27 cellular contexts compared by ENCODE assay signal in the genomic region with DNA sequence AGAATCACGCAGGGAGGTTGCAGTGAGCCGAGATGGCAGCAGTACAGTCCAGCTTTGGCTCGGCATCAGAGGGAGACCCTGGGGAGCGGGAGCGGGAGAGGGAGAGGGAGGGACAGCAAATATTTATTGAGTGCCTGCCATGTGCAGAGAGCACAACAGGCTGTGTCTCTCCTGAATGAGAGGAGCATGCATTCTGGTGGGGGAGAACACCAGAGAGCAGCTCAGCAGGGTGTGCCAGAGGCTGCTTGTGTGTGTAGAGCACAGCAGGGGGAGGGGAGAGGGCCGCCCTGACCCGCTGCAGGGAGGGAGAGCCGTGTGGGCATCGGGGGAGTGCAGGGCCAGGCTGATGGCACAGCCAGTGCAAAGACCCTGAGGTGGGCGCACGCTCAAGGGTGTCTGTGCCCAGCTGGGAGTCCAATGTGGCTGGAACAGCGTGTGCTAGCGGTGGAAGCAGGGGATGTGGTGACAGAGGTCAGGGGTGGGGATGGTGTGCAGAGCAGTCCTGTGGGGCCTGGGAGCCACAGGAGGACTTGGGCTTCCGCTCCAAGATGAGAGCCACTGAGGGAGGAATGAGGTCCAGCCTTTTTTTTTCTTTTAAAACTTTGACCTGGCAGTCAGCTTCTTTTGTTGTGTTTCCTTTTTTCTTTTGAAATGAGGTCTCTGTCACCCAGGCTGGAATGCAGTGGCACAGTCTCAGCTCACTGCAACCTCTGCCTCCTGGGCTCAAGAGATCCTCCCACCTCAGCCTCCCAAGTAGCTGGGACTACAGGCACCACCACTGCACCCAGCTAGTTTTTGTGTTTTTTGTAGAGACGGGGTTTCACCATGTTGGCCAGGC. TPM values are rescaled to one million over a fixed set of nuclear protein-coding genes. Genes with fewer than 3 reads are reported as not detected.
A peak's percentile ranks its signal among the peaks of the same experiment; 100 is the strongest.
DNase-seq lines count a peak whose midpoint lies in the region; ATAC-seq and TF ChIP-seq lines count a peak whose summit lies in the region.
"Had no signal": no experiment of that assay in that cellular context is flagged by ENCODE, and none has a peak within 500 bp of the region (broad histone marks: within the 10 kb centered on the region; RNA-seq: fewer than 3 reads in every experiment).

No MANE protein-coding gene starts in this region.

- peak; percentile 17 for ATAC-seq in left ventricle myocardium superior
- ATAC-seq in upper lobe of right lung = peak; percentile 24
- ATAC-seq in GM19463 (IDR thresholded peaks at IDR 0.05; ENCODE audit: unreplicated experiment) = no peak
- ATAC-seq: activated CD8-positive, alpha-beta memory T cell treated with anti-CD3 and anti-CD28 coated beads, Interleukin-2, amount 10 ng/mL, durations not matched to agents 7 days and 5 days had no signal

- no peaks in the 10 kb centered on the region for H3K4me1 ChIP-seq in upper lobe of right lung
- H3K4me1 ChIP-seq: heart right ventricle had no signal

- no peaks in the 10 kb centered on the region for H3K9me3 ChIP-seq in upper lobe of right lung
- H3K9me3 ChIP-seq: heart right ventricle, thoracic aorta had no signal

- H3K36me3 ChIP-seq in upper lobe of right lung = peaks cover 47% of the 10 kb centered on the region

- H3K9me3 Mint-ChIP-seq in immature natural killer cell (no peaks in the 10 kb centered on the region), type B pancreatic cell (no peaks in the 10 kb centered on the region)
- H3K9me3 Mint-ChIP-seq: activated T-helper 1 cell treated with anti-CD3 and anti-CD28 coated beads, Interleukin-12 subunit alpha, Interleukin-12 subunit beta, Interleukin-2, Interleukin-4 antibody, amounts not matched to agents 30 ng/mL and 10 ng/mL and 1 ng/mL, durations not matched to agents 14 hours and 24 hours and 36 hours; stimulated activated naive CD8-positive, alpha-beta T cell treated with anti-CD3 and anti-CD28 coated beads, Interleukin-15, Interleukin-2, amounts not matched to agents 100 ng/mL and 50 ng/mL, for 24 hours had no signal

- DNase-seq in NCI-H1092 treated with DMSO at 0.1 percent for 48 hours (lab: John Stamatoyannopoulos, UW) = peak; percentile 18
- no peak for DNase-seq in NCI-H1092 (lab: John Stamatoyannopoulos, UW)
- no peak for DNase-seq in left ventricle myocardium superior
- no peak for DNase-seq in cardiac septum (ENCODE audit: low spot score)
- peak in 1 of 3 donors; percentile 38 for DNase-seq in immature natural killer cell
- no peak for DNase-seq in upper lobe of right lung
- DNase-seq in type B pancreatic cell (ENCODE audit: extremely low spot score, unreplicated experiment) = no peak
- DNase-seq: activated CD4-positive, alpha-beta T cell treated with anti-CD3 and anti-CD28 coated beads, Interleukin-2, amount 50 U/mL, for 1 hour; activated CD8-positive, alpha-beta memory T cell treated with anti-CD3 and anti-CD28 coated beads, Interleukin-2, amount 10 ng/mL, durations not matched to agents 7 days and 5 days; activated naive CD4-positive, alpha-beta T cell treated with anti-CD3 and anti-CD28 coated beads, Interleukin-2, amount 50 U/mL, for 16 hours; amygdala; effector memory CD4-positive, alpha-beta T cell; erythroblast; GM23248; heart right ventricle; mesendoderm; NCI-H226; SHP77 treated with DMSO at 0.1 percent for 48 hours had no signal

- H3K27me3 Mint-ChIP-seq in immature natural killer cell (ENCODE audit: low read depth in 3 of 3) (peaks cover 5 to 19% (median 7%) of the 10 kb centered on the region in 3 donors), type B pancreatic cell (no peaks in the 10 kb centered on the region)
- H3K27me3 Mint-ChIP-seq: activated CD8-positive, alpha-beta memory T cell treated with anti-CD3 and anti-CD28 coated beads, Interleukin-2, amount 10 ng/mL, durations not matched to agents 7 days and 5 days; progenitor cell of endocrine pancreas; stimulated activated naive CD8-positive, alpha-beta T cell treated with anti-CD3 and anti-CD28 coated beads, Interleukin-15, Interleukin-2, amounts not matched to agents 100 ng/mL and 50 ng/mL, for 24 hours had no signal

- no peak overlapping the region for H3K4me3 ChIP-seq in upper lobe of right lung
- H3K4me3 ChIP-seq: coronary artery, GM23248, heart right ventricle, thoracic aorta had no signal

- intact Hi-C loops in left ventricle myocardium superior (cut with micrococcal nuclease) (no loop called here), cardiac septum (cut with DNase I) (no loop called here), upper lobe of right lung (cut with DNase I) (no loop called here)

- H3K27ac Mint-ChIP-seq in immature natural killer cell (peak overlapping the region; percentile 35 to 80 (median 74)), type B pancreatic cell (no peak overlapping the region)
- H3K27ac Mint-ChIP-seq: activated CD8-positive, alpha-beta memory T cell treated with anti-CD3 and anti-CD28 coated beads, Interleukin-2, amount 10 ng/mL, durations not matched to agents 7 days and 5 days; activated T-helper 1 cell treated with anti-CD3 and anti-CD28 coated beads, Interleukin-12 subunit alpha, Interleukin-12 subunit beta, Interleukin-2, Interleukin-4 antibody, amounts not matched to agents 30 ng/mL and 10 ng/mL and 1 ng/mL, durations not matched to agents 14 hours and 24 hours and 36 hours; progenitor cell of endocrine pancreas; stimulated activated naive CD8-positive, alpha-beta T cell treated with anti-CD3 and anti-CD28 coated beads, Interleukin-15, Interleukin-2, amounts not matched to agents 100 ng/mL and 50 ng/mL, for 24 hours had no signal

- H3K4me3 Mint-ChIP-seq in immature natural killer cell (peak overlapping the region; percentile 50 to 71 (median 63)), type B pancreatic cell (no peak overlapping the region)
- H3K4me3 Mint-ChIP-seq: activated CD8-positive, alpha-beta memory T cell treated with anti-CD3 and anti-CD28 coated beads, Interleukin-2, amount 10 ng/mL, durations not matched to agents 7 days and 5 days; activated T-helper 1 cell treated with anti-CD3 and anti-CD28 coated beads, Interleukin-12 subunit alpha, Interleukin-12 subunit beta, Interleukin-2, Interleukin-4 antibody, amounts not matched to agents 30 ng/mL and 10 ng/mL and 1 ng/mL, durations not matched to agents 14 hours and 24 hours and 36 hours; CD14-positive monocyte; stimulated activated naive CD8-positive, alpha-beta T cell treated with anti-CD3 and anti-CD28 coated beads, Interleukin-15, Interleukin-2, amounts not matched to agents 100 ng/mL and 50 ng/mL, for 24 hours had no signal

- TF ChIP-seq CTCF in upper lobe of right lung (IDR thresholded peaks at IDR 0.05) (no peak), type B pancreatic cell (conservative IDR thresholded peaks at IDR 0.05) (no peak)

- H3K27ac ChIP-seq in upper lobe of right lung = no peak overlapping the region
- H3K27ac ChIP-seq: 22Rv1, coronary artery, GM23248, heart right ventricle, thoracic aorta had no signal

- peaks cover 9 to 27% (median 12%) of the 10 kb centered on the region in 3 donors for H3K36me3 Mint-ChIP-seq in immature natural killer cell
- H3K36me3 Mint-ChIP-seq in type B pancreatic cell = peaks cover 12% of the 10 kb centered on the region

- H3K4me1 Mint-ChIP-seq in immature natural killer cell (peaks cover 36 to 48% of the 10 kb centered on the region in 2 donors), type B pancreatic cell (ENCODE audit: unreplicated experiment) (no peaks in the 10 kb centered on the region)
- H3K4me1 Mint-ChIP-seq: activated CD8-positive, alpha-beta memory T cell treated with anti-CD3 and anti-CD28 coated beads, Interleukin-2, amount 10 ng/mL, durations not matched to agents 7 days and 5 days; CD14-positive monocyte had no signal

- no peaks in the 10 kb centered on the region for H3K27me3 ChIP-seq in upper lobe of right lung
- H3K27me3 ChIP-seq: heart right ventricle had no signal

RNA-seq across cellular contexts. Expression of a gene that starts 12.0 kb away (rescaled TPM):
- total RNA-seq in left ventricle myocardium superior (25.7 TPM), cardiac septum (25.9 TPM), upper lobe of right lung (40.3 TPM), type B pancreatic cell (ENCODE audit: low replicate concordance) (41.1 and 49.2 TPM in 2 replicates)
- polyA plus RNA-seq in immature natural killer cell = 10 to 100 TPM; 13.9 to 54.6 (median 14.5) TPM

RNA-seq across cellular contexts. Expression of a gene that starts 35.7 kb away (rescaled TPM):
- total RNA-seq in left ventricle myocardium superior (17.9 TPM), cardiac septum (33.3 TPM), upper lobe of right lung (41.3 TPM), type B pancreatic cell (ENCODE audit: low replicate concordance) (56.3 and 56.5 TPM in 2 replicates)
- polyA plus RNA-seq in immature natural killer cell = 100 to 1,000 TPM; 119 to 227 (median 178) TPM

RNA-seq across cellular contexts. Expression of a gene that starts 45.3 kb away (rescaled TPM):
- not detected for total RNA-seq in left ventricle myocardium superior
- total RNA-seq in cardiac septum = 0.43 TPM
- polyA plus RNA-seq in immature natural killer cell = under 1 TPM in 1 of 3 donors, not detected in 2; 0.13 TPM
- total RNA-seq in upper lobe of right lung = 0.69 TPM
- 0.21 and 0.87 TPM in 2 replicates for total RNA-seq in type B pancreatic cell (ENCODE audit: low replicate concordance)
- total RNA-seq: bronchial epithelial cell had no signal
- polyA plus RNA-seq: CD14-positive monocyte had no signal

RNA-seq across cellular contexts. Expression of a gene that starts 48.0 kb away (rescaled TPM):
- total RNA-seq in left ventricle myocardium superior (4.9 TPM), cardiac septum (5.9 TPM), upper lobe of right lung (13.9 TPM), type B pancreatic cell (ENCODE audit: low replicate concordance) (20.7 and 24.5 TPM in 2 replicates)
- 10 to 100 TPM; 46.7 to 61.7 (median 47.7) TPM for polyA plus RNA-seq in immature natural killer cell

RNA-seq across cellular contexts. Expression of a gene that starts 57.8 kb away (rescaled TPM):
- 3.2 TPM for total RNA-seq in left ventricle myocardium superior
- 9.6 TPM for total RNA-seq in cardiac septum
- 100 to 1,000 TPM in 2 of 3 donors, 10 to 100 TPM in 1; 72.9 to 100 (median 100) TPM for polyA plus RNA-seq in immature natural killer cell
- total RNA-seq in upper lobe of right lung = 6.7 TPM
- total RNA-seq in type B pancreatic cell (ENCODE audit: low replicate concordance) = 7.8 and 19.3 TPM in 2 replicates
